Comparison of ENCODE assay signal across 1 cellular context in the genomic region with DNA sequence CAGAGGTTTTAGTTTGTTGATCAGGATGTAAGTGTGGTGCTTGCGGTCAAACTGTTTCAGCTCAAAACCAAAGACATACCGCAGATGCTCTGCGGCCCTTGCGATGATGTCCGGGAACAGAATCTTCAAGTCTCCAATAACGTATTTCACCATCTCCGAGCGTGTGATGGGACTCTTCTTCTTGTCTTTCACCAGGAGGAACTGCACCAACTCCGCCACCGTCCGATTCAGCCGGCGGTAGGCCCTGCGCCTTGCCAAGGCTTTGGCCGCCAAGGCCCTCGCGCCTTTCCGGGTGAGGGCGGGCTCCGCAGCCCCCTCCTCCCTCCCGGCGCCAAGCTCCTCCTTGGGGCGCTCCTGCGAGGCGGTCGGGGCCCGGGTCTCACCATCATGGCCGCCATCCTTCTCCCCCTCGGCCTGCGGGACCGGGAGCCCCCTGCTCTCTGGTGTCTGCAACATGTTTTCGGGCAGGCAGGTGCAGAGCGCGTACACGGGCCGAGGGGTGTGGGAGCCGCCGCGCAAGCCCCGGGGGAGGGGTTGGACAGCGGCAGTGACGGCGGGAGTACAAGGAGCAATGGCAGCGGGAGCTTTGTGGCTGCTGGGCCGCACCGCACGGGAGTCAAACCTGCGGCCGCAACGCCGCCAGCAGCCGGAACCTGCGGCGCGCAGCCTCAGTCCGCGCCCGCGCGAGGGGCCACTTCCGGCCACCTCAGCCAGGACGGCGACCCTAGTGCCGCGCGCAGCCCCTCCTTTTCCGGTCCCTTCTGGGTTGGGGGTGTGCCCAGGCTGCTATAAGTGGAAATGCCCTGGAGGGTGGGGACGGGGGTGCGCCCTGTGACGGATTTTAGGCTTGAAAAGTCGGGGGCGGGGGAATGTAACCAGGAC.
TF ChIP-seq lines count a peak whose summit lies in the region.

A gene with protein sequence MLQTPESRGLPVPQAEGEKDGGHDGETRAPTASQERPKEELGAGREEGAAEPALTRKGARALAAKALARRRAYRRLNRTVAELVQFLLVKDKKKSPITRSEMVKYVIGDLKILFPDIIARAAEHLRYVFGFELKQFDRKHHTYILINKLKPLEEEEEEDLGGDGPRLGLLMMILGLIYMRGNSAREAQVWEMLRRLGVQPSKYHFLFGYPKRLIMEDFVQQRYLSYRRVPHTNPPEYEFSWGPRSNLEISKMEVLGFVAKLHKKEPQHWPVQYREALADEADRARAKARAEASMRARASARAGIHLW (minus strand): TSS at position 699 of the 882 bp plus-strand sequence. CDS start 243 bp downstream, at position 456.

TF ChIP-seq in HepG2, 621 proteins besides CTCF, POLR2A, EP300 and RAD21 (continued from another document and continues in another):
- TF ChIP-seq, protein P1, sequence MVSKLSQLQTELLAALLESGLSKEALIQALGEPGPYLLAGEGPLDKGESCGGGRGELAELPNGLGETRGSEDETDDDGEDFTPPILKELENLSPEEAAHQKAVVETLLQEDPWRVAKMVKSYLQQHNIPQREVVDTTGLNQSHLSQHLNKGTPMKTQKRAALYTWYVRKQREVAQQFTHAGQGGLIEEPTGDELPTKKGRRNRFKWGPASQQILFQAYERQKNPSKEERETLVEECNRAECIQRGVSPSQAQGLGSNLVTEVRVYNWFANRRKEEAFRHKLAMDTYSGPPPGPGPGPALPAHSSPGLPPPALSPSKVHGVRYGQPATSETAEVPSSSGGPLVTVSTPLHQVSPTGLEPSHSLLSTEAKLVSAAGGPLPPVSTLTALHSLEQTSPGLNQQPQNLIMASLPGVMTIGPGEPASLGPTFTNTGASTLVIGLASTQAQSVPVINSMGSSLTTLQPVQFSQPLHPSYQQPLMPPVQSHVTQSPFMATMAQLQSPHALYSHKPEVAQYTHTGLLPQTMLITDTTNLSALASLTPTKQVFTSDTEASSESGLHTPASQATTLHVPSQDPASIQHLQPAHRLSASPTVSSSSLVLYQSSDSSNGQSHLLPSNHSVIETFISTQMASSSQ (IDR thresholded peaks at IDR 0.05; ENCODE audit: low read depth) = no peak
- TF ChIP-seq, protein P1 (CRISPR knock-in tag; IDR thresholded peaks at IDR 0.05; ENCODE audit: borderline replicate concordance) = peak; percentile 43; the same call in 1 of the 2 replicates
- TF ChIP-seq ZNF75D (CRISPR knock-in tag; IDR thresholded peaks at IDR 0.05; ENCODE audit: borderline replicate concordance) (no peak; the same call in 1 of the 2 replicates), ZSCAN12 (CRISPR knock-in tag; IDR thresholded peaks at IDR 0.05) (no peak; the same call in 1 of the 2 replicates), ZFP36 (IDR thresholded peaks at IDR 0.05; ENCODE audit: borderline replicate concordance, low read depth, low read length, partially characterized antibody) (no peak), ATF1 (CRISPR knock-in tag; IDR thresholded peaks at IDR 0.05) (no peak), ZNF781 (CRISPR knock-in tag; IDR thresholded peaks at IDR 0.05; ENCODE audit: borderline replicate concordance, not compliant biosample characterization) (peak; percentile 44), KDM2A (CRISPR knock-in tag; IDR thresholded peaks at IDR 0.05; ENCODE audit: borderline replicate concordance, low read depth) (peak; percentile 92), NFATC3 (CRISPR knock-in tag; IDR thresholded peaks at IDR 0.05) (no peak), NR2F2 (IDR thresholded peaks at IDR 0.05; ENCODE audit: borderline replicate concordance, low read depth) (no peak), ZNF17 (CRISPR knock-in tag; IDR thresholded peaks at IDR 0.05) (no peak), ZNF780A (CRISPR knock-in tag; IDR thresholded peaks at IDR 0.05) (no peak), ZNF790 (CRISPR knock-in tag; IDR thresholded peaks at IDR 0.05; ENCODE audit: borderline replicate concordance) (peak; percentile 77; the same call in 1 of the 2 replicates), PHF20 (CRISPR knock-in tag; IDR thresholded peaks at IDR 0.05) (peak; percentile 88), ARNTL (CRISPR knock-in tag; IDR thresholded peaks at IDR 0.05) (0 out of 2 replicates have a peak, but pooled peaks have one; percentile 36), ZNF143 (CRISPR knock-in tag; IDR thresholded peaks at IDR 0.05) (no peak), PLRG1 (conservative IDR thresholded peaks at IDR 0.05) (no peak), BORCS8-MEF2B (CRISPR knock-in tag; IDR thresholded peaks at IDR 0.05) (peak; percentile 90), KMT2B (CRISPR knock-in tag; IDR thresholded peaks at IDR 0.05) (peak; percentile 62; the same call in 1 of the 2 replicates), ISX (CRISPR knock-in tag; conservative IDR thresholded peaks at IDR 0.05) (no peak; the same call in 1 of the 2 replicates), ZNF263 (CRISPR knock-in tag; IDR thresholded peaks at IDR 0.05) (peak; percentile 93), ATF7 (IDR thresholded peaks at IDR 0.05) (no peak), ATF7 (CRISPR knock-in tag; IDR thresholded peaks at IDR 0.05) (no peak), ZNF235 (CRISPR knock-in tag; IDR thresholded peaks at IDR 0.05; ENCODE audit: borderline replicate concordance) (peak; percentile 82; the same call in 1 of the 2 replicates), NR1H2 (CRISPR knock-in tag; IDR thresholded peaks at IDR 0.05; ENCODE audit: borderline replicate concordance, low read depth) (peak; percentile 82; the same call in 1 of the 2 replicates), ZBTB20 (CRISPR knock-in tag; IDR thresholded peaks at IDR 0.05; ENCODE audit: borderline replicate concordance, low read depth) (peak; percentile 87), TBL1XR1 (IDR thresholded peaks at IDR 0.05; ENCODE audit: borderline replicate concordance, low read length, partially characterized antibody) (no peak), HOXA3 (CRISPR knock-in tag; IDR thresholded peaks at IDR 0.05) (peak; percentile 93), THAP11 (CRISPR knock-in tag; IDR thresholded peaks at IDR 0.05) (peak; percentile 86), KDM4B (CRISPR knock-in tag; IDR thresholded peaks at IDR 0.05) (peak; percentile 52; the same call in 1 of the 2 replicates), CREB1 (IDR thresholded peaks at IDR 0.05) (no peak), CREB1 (CRISPR knock-in tag; IDR thresholded peaks at IDR 0.05) (0 out of 2 replicates have a peak, but pooled peaks have one; percentile 23), FOXK2 (IDR thresholded peaks at IDR 0.05) (no peak), ZKSCAN1 (IDR thresholded peaks at IDR 0.05; ENCODE audit: low read length) (no peak)
- TF ChIP-seq, protein P2, sequence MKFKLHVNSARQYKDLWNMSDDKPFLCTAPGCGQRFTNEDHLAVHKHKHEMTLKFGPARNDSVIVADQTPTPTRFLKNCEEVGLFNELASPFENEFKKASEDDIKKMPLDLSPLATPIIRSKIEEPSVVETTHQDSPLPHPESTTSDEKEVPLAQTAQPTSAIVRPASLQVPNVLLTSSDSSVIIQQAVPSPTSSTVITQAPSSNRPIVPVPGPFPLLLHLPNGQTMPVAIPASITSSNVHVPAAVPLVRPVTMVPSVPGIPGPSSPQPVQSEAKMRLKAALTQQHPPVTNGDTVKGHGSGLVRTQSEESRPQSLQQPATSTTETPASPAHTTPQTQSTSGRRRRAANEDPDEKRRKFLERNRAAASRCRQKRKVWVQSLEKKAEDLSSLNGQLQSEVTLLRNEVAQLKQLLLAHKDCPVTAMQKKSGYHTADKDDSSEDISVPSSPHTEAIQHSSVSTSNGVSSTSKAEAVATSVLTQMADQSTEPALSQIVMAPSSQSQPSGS (CRISPR knock-in tag; IDR thresholded peaks at IDR 0.05) = no peak
- TF ChIP-seq, protein P3, sequence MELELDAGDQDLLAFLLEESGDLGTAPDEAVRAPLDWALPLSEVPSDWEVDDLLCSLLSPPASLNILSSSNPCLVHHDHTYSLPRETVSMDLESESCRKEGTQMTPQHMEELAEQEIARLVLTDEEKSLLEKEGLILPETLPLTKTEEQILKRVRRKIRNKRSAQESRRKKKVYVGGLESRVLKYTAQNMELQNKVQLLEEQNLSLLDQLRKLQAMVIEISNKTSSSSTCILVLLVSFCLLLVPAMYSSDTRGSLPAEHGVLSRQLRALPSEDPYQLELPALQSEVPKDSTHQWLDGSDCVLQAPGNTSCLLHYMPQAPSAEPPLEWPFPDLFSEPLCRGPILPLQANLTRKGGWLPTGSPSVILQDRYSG (CRISPR knock-in tag; IDR thresholded peaks at IDR 0.05) = no peak
- TF ChIP-seq, protein P4, sequence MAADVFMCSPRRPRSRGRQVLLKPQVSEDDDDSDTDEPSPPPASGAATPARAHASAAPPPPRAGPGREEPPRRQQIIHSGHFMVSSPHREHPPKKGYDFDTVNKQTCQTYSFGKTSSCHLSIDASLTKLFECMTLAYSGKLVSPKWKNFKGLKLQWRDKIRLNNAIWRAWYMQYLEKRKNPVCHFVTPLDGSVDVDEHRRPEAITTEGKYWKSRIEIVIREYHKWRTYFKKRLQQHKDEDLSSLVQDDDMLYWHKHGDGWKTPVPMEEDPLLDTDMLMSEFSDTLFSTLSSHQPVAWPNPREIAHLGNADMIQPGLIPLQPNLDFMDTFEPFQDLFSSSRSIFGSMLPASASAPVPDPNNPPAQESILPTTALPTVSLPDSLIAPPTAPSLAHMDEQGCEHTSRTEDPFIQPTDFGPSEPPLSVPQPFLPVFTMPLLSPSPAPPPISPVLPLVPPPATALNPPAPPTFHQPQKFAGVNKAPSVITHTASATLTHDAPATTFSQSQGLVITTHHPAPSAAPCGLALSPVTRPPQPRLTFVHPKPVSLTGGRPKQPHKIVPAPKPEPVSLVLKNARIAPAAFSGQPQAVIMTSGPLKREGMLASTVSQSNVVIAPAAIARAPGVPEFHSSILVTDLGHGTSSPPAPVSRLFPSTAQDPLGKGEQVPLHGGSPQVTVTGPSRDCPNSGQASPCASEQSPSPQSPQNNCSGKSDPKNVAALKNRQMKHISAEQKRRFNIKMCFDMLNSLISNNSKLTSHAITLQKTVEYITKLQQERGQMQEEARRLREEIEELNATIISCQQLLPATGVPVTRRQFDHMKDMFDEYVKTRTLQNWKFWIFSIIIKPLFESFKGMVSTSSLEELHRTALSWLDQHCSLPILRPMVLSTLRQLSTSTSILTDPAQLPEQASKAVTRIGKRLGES (CRISPR knock-in tag; IDR thresholded peaks at IDR 0.05; ENCODE audit: borderline replicate concordance) = 0 out of 2 replicates have a peak, but pooled peaks have one; percentile 29
- TF ChIP-seq, protein P5, sequence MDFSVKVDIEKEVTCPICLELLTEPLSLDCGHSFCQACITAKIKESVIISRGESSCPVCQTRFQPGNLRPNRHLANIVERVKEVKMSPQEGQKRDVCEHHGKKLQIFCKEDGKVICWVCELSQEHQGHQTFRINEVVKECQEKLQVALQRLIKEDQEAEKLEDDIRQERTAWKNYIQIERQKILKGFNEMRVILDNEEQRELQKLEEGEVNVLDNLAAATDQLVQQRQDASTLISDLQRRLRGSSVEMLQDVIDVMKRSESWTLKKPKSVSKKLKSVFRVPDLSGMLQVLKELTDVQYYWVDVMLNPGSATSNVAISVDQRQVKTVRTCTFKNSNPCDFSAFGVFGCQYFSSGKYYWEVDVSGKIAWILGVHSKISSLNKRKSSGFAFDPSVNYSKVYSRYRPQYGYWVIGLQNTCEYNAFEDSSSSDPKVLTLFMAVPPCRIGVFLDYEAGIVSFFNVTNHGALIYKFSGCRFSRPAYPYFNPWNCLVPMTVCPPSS (IDR thresholded peaks at IDR 0.05) = no peak
- TF ChIP-seq, protein P6, sequence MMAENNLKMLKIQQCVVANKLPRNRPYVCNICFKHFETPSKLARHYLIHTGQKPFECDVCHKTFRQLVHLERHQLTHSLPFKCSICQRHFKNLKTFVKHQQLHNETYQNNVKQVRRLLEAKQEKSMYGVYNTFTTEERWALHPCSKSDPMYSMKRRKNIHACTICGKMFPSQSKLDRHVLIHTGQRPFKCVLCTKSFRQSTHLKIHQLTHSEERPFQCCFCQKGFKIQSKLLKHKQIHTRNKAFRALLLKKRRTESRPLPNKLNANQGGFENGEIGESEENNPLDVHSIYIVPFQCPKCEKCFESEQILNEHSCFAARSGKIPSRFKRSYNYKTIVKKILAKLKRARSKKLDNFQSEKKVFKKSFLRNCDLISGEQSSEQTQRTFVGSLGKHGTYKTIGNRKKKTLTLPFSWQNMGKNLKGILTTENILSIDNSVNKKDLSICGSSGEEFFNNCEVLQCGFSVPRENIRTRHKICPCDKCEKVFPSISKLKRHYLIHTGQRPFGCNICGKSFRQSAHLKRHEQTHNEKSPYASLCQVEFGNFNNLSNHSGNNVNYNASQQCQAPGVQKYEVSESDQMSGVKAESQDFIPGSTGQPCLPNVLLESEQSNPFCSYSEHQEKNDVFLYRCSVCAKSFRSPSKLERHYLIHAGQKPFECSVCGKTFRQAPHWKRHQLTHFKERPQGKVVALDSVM (CRISPR knock-in tag; IDR thresholded peaks at IDR 0.05) = peak; percentile 78; the same call in 1 of the 2 replicates
- TF ChIP-seq, protein P7, sequence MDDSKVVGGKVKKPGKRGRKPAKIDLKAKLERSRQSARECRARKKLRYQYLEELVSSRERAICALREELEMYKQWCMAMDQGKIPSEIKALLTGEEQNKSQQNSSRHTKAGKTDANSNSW (CRISPR knock-in tag; IDR thresholded peaks at IDR 0.05; ENCODE audit: borderline replicate concordance) = no peak; the same call in 1 of the 2 replicates
- TF ChIP-seq, protein P8, sequence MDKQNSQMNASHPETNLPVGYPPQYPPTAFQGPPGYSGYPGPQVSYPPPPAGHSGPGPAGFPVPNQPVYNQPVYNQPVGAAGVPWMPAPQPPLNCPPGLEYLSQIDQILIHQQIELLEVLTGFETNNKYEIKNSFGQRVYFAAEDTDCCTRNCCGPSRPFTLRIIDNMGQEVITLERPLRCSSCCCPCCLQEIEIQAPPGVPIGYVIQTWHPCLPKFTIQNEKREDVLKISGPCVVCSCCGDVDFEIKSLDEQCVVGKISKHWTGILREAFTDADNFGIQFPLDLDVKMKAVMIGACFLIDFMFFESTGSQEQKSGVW (CRISPR knock-in tag; IDR thresholded peaks at IDR 0.05; ENCODE audit: borderline replicate concordance) = no peak; the same call in 1 of the 2 replicates
- TF ChIP-seq, protein P9, sequence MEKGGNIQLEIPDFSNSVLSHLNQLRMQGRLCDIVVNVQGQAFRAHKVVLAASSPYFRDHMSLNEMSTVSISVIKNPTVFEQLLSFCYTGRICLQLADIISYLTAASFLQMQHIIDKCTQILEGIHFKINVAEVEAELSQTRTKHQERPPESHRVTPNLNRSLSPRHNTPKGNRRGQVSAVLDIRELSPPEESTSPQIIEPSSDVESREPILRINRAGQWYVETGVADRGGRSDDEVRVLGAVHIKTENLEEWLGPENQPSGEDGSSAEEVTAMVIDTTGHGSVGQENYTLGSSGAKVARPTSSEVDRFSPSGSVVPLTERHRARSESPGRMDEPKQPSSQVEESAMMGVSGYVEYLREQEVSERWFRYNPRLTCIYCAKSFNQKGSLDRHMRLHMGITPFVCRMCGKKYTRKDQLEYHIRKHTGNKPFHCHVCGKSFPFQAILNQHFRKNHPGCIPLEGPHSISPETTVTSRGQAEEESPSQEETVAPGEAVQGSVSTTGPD (CRISPR knock-in tag; IDR thresholded peaks at IDR 0.05) = no peak
